In genomic region chr11:85718991-85719807, GRCh38 we compare ENCODE assay signal across 10 cellular contexts. TPM values are rescaled to one million over a fixed set of nuclear protein-coding genes. Genes with fewer than 3 reads are reported as not detected.
A peak's percentile ranks its signal among the peaks of the same experiment; 100 is the strongest.
DNase-seq lines count a peak whose midpoint lies in the region; ATAC-seq, FAIRE-seq and TF ChIP-seq lines count a peak whose summit lies in the region.
"Had no signal": no experiment of that assay in that cellular context is flagged by ENCODE, and none has a peak within 500 bp of the region (broad histone marks: within the 10 kb centered on the region; RNA-seq: fewer than 3 reads in every experiment).

No MANE protein-coding gene starts in this region.

- CTCF ChIA-PET in activated CD4-positive, alpha-beta memory T cell treated with anti-CD3 and anti-CD28 coated beads for 36 hours (lab: Charles Lee): no interaction called here
- CTCF ChIA-PET in activated CD8-positive, alpha-beta T cell treated with anti-CD3 and anti-CD28 coated beads, Interleukin-2, amount 10 ng/mL, durations not matched to agents 7 days and 5 days (lab: Charles Lee): interaction anchor here (1.3 to 2.0 kb wide), 2 partner anchors 20 to 90 kb away, joined by 3 to 6 read pairs; no protein-coding TSS in a partner anchor

- 25 to 39% methylated on average over 10 of the region's 10 CpGs for WGBS in testis, 2 donors

- H3K4me2 ChIP-seq in keratinocyte (ENCODE audit: control insufficient read depth, extremely low read depth, insufficient read depth, low read depth, low read length): peak overlapping the region; percentile 16

- no peak overlapping the region for H3K27ac Mint-ChIP-seq in activated CD4-positive, alpha-beta memory T cell treated with anti-CD3 and anti-CD28 coated beads for 36 hours
- H3K27ac Mint-ChIP-seq in activated CD8-positive, alpha-beta T cell treated with anti-CD3 and anti-CD28 coated beads, Interleukin-2, amount 10 ng/mL, durations not matched to agents 7 days and 5 days: no peak overlapping the region

- H3K27me3 ChIP-seq in HUES6 (ENCODE audit: control insufficient read depth, insufficient read depth, low read length) (no peaks in the 10 kb centered on the region), keratinocyte (ENCODE audit: control insufficient read depth, extremely low read depth, insufficient read depth, low read length) (no peaks in the 10 kb centered on the region), testis (no peaks in the 10 kb centered on the region)

- H3K4me3 Mint-ChIP-seq in activated CD4-positive, alpha-beta memory T cell treated with anti-CD3 and anti-CD28 coated beads for 36 hours: no peak overlapping the region
- no peak overlapping the region for H3K4me3 Mint-ChIP-seq in activated CD8-positive, alpha-beta T cell treated with anti-CD3 and anti-CD28 coated beads, Interleukin-2, amount 10 ng/mL, durations not matched to agents 7 days and 5 days

- no peak for ATAC-seq in activated CD8-positive, alpha-beta T cell treated with anti-CD3 and anti-CD28 coated beads, Interleukin-2, amount 10 ng/mL, durations not matched to agents 7 days and 5 days

- H3K9me1 ChIP-seq in keratinocyte (ENCODE audit: control insufficient read depth, extremely low read depth, insufficient read depth, low read length): no peaks in the 10 kb centered on the region

- H3K27me3 Mint-ChIP-seq in activated CD4-positive, alpha-beta memory T cell treated with anti-CD3 and anti-CD28 coated beads for 36 hours: no peaks in the 10 kb centered on the region
- H3K27me3 Mint-ChIP-seq in activated CD8-positive, alpha-beta T cell treated with anti-CD3 and anti-CD28 coated beads, Interleukin-2, amount 10 ng/mL, durations not matched to agents 7 days and 5 days (ENCODE audit: low read depth): no peaks in the 10 kb centered on the region

- peak overlapping the region; percentile 47 for H3K27ac ChIP-seq in HUES6 (ENCODE audit: low read depth, low read length)
- peak overlapping the region; percentile 83 for H3K27ac ChIP-seq in cingulate gyrus (ENCODE audit: low read depth, low read length)
- H3K27ac ChIP-seq in keratinocyte (ENCODE audit: control insufficient read depth, insufficient read depth, low read length): no peak overlapping the region
- H3K27ac ChIP-seq in testis: peak overlapping the region in 1 of 2 donors; percentile 55
- H3K27ac ChIP-seq: parathyroid adenoma had no signal

- peaks cover 34% of the 10 kb centered on the region for H3K4me1 ChIP-seq in HUES6 (ENCODE audit: control insufficient read depth, insufficient read depth, low read length)
- peaks cover 11% of the 10 kb centered on the region for H3K4me1 ChIP-seq in keratinocyte (ENCODE audit: control insufficient read depth, extremely low read depth, insufficient read depth, low read length)
- no peaks in the 10 kb centered on the region for H3K4me1 ChIP-seq in testis
- H3K4me1 ChIP-seq: parathyroid adenoma had no signal

- intact Hi-C loops in testis (cut with DNase I; ENCODE audit: low total_unique reads): no loop called here
- intact Hi-C loops in activated CD4-positive, alpha-beta memory T cell treated with anti-CD3 and anti-CD28 coated beads for 36 hours (cut with micrococcal nuclease): no loop called here

- TF ChIP-seq POLR2A in testis (IDR thresholded peaks at IDR 0.05): no peak

- H3K36me3 Mint-ChIP-seq in activated CD4-positive, alpha-beta memory T cell treated with anti-CD3 and anti-CD28 coated beads for 36 hours: no peaks in the 10 kb centered on the region
- peaks cover 10% of the 10 kb centered on the region for H3K36me3 Mint-ChIP-seq in activated CD8-positive, alpha-beta T cell treated with anti-CD3 and anti-CD28 coated beads, Interleukin-2, amount 10 ng/mL, durations not matched to agents 7 days and 5 days (ENCODE audit: low read depth)

- peak; percentile 68 for DNase-seq in keratinocyte (ENCODE audit: low read depth, low spot score)
- peak; percentile 22 for DNase-seq in testis
- DNase-seq in NCI-H2081 treated with DMSO at 0.1 percent for 48 hours (lab: John Stamatoyannopoulos, UW): no peak
- no peak for DNase-seq in activated CD4-positive, alpha-beta memory T cell treated with anti-CD3 and anti-CD28 coated beads for 36 hours
- DNase-seq in activated CD8-positive, alpha-beta T cell treated with anti-CD3 and anti-CD28 coated beads, Interleukin-2, amount 10 ng/mL, durations not matched to agents 7 days and 5 days: no peak
- no peak for DNase-seq in NCI-H1417 (lab: John Stamatoyannopoulos, UW)
- DNase-seq: NCI-H1930 had no signal

- dilution Hi-C loops in keratinocyte (cut with MboI; ENCODE audit: extremely low pct_ligation_motif_present, low sequenced_read_pairs): no loop called here

- H3K9me3 Mint-ChIP-seq in activated CD4-positive, alpha-beta memory T cell treated with anti-CD3 and anti-CD28 coated beads for 36 hours: no peaks in the 10 kb centered on the region
- H3K9me3 Mint-ChIP-seq in activated CD8-positive, alpha-beta T cell treated with anti-CD3 and anti-CD28 coated beads, Interleukin-2, amount 10 ng/mL, durations not matched to agents 7 days and 5 days (ENCODE audit: insufficient read depth): no peaks in the 10 kb centered on the region

- peaks cover 8% of the 10 kb centered on the region for H3K4me1 Mint-ChIP-seq in activated CD4-positive, alpha-beta memory T cell treated with anti-CD3 and anti-CD28 coated beads for 36 hours (ENCODE audit: low read depth)
- H3K4me1 Mint-ChIP-seq in activated CD8-positive, alpha-beta T cell treated with anti-CD3 and anti-CD28 coated beads, Interleukin-2, amount 10 ng/mL, durations not matched to agents 7 days and 5 days (ENCODE audit: low read depth): no peaks in the 10 kb centered on the region

- TF ChIP-seq CTCF in keratinocyte (optimal IDR thresholded peaks at IDR 0.05 in 1 of 3, IDR thresholded peaks at IDR 0.05 in 1 of 3, conservative IDR thresholded peaks at IDR 0.05 in 1 of 3; ENCODE audit: extremely low read depth in 1 of 3, insufficient read depth in 2 of 3, low read length in 3 of 3) (no peak), testis (IDR thresholded peaks at IDR 0.05) (no peak)

- H3K79me2 ChIP-seq in keratinocyte (ENCODE audit: control insufficient read depth, insufficient read depth, low read length): no peaks in the 10 kb centered on the region
- H3K79me2 ChIP-seq: parathyroid adenoma had no signal

- no peak overlapping the region for H2AFZ ChIP-seq in keratinocyte (ENCODE audit: control insufficient read depth, low read length)
- H2AFZ ChIP-seq: parathyroid adenoma had no signal

- peak overlapping the region; percentile 3 for H3K9ac ChIP-seq in HUES6 (ENCODE audit: low read length)
- H3K9ac ChIP-seq in keratinocyte (ENCODE audit: control insufficient read depth, extremely low read depth, insufficient read depth, low read length): no peak overlapping the region
- H3K9ac ChIP-seq: parathyroid adenoma had no signal

- no peaks in the 10 kb centered on the region for H3K9me3 ChIP-seq in HUES6 (ENCODE audit: control insufficient read depth, insufficient read depth, low read depth, low read length)
- no peaks in the 10 kb centered on the region for H3K9me3 ChIP-seq in keratinocyte (ENCODE audit: control insufficient read depth, low read depth, low read length)
- no peaks in the 10 kb centered on the region for H3K9me3 ChIP-seq in testis

- H3K36me3 ChIP-seq in HUES6 (ENCODE audit: control insufficient read depth, insufficient read depth, low read length) (no peaks in the 10 kb centered on the region), keratinocyte (ENCODE audit: control insufficient read depth in 2 of 2, extremely low read depth in 1 of 2, insufficient read depth in 2 of 2, low read length in 2 of 2) (no peaks in the 10 kb centered on the region), testis (ENCODE audit: low read depth, missing control alignments) (no peaks in the 10 kb centered on the region)

- peak; percentile 100 for FAIRE-seq in keratinocyte (lab: Jason Lieb, UNC)

- H3K4me3 ChIP-seq in HUES6 (ENCODE audit: low read depth, low read length) (peak overlapping the region; percentile 11), keratinocyte (ENCODE audit: control insufficient read depth in 2 of 3, extremely low read depth in 1 of 3, insufficient read depth in 2 of 3, low read depth in 1 of 3, low read length in 3 of 3) (no peak overlapping the region), testis (peak overlapping the region in 1 of 2 donors; percentile 13)

- POLR2A ChIA-PET in activated CD4-positive, alpha-beta memory T cell treated with anti-CD3 and anti-CD28 coated beads for 36 hours (lab: Charles Lee): no interaction called here
- POLR2A ChIA-PET in activated CD8-positive, alpha-beta T cell treated with anti-CD3 and anti-CD28 coated beads, Interleukin-2, amount 10 ng/mL, durations not matched to agents 7 days and 5 days (lab: Charles Lee): no interaction called here

- H4K20me1 ChIP-seq in keratinocyte (ENCODE audit: control insufficient read depth, extremely low read depth, insufficient read depth, low read length): no peaks in the 10 kb centered on the region

RNA-seq across cellular contexts. Expression of gene CCDC89, which starts 33.2 kb away (rescaled TPM):
- polyA plus RNA-seq in keratinocyte: 0.09 to 0.54 TPM (median 0.31 TPM) in 3 replicates
- 0.81 TPM for polyA plus RNA-seq in keratinocyte (2011; ENCODE audit: low read depth)
- 0.13 and 0.22 TPM in 2 replicates for polyA plus RNA-seq in keratinocyte (2011; cell fraction: cytosol; rRNA removed)
- polyA plus RNA-seq in keratinocyte (2011; cell fraction: nucleus; rRNA removed): 0.23 and 0.37 TPM in 2 replicates
- 0.23 and 0.36 TPM in 2 replicates for polyA plus RNA-seq in keratinocyte (2012; ENCODE audit: low replicate concordance)
- 0.30 to 0.32 TPM in 2 of 3 replicates, not detected in the other for polyA minus RNA-seq in keratinocyte
- polyA minus RNA-seq in keratinocyte (2011; cell fraction: cytosol; rRNA and poly(A)+ RNA removed): not detected
- polyA minus RNA-seq in keratinocyte (2011; cell fraction: nucleus; rRNA and poly(A)+ RNA removed): 1.2 TPM in 1 of 2 replicates, not detected in the other
- total RNA-seq in testis: 10 to 100 TPM; 27.9 to 43.1 TPM
- polyA plus RNA-seq in testis (ENCODE audit: insufficient read depth, low read depth, low replicate concordance): 75.0 TPM
- total RNA-seq in activated CD4-positive, alpha-beta memory T cell treated with anti-CD3 and anti-CD28 coated beads for 36 hours: not detected
- total RNA-seq in activated CD8-positive, alpha-beta T cell treated with anti-CD3 and anti-CD28 coated beads, Interleukin-2, amount 10 ng/mL, durations not matched to agents 7 days and 5 days: under 1 TPM; 0.23 to 0.63 TPM

RNA-seq across cellular contexts. Expression of gene CREBZF, which starts 54.3 kb away (rescaled TPM):
- polyA plus RNA-seq in keratinocyte (9.1 to 23.8 TPM (median 20.1 TPM) in 3 replicates), testis (ENCODE audit: insufficient read depth, low read depth, low replicate concordance) (34.7 TPM)
- polyA plus RNA-seq in keratinocyte (2011; ENCODE audit: low read depth): 30.4 TPM
- 2.5 and 4.2 TPM in 2 replicates for polyA plus RNA-seq in keratinocyte (2011; cell fraction: cytosol; rRNA removed)
- 58.7 and 79.8 TPM in 2 replicates for polyA plus RNA-seq in keratinocyte (2011; cell fraction: nucleus; rRNA removed)
- polyA plus RNA-seq in keratinocyte (2012; ENCODE audit: low replicate concordance): 9.6 and 20.4 TPM in 2 replicates
- 2.6 to 18.8 TPM (median 7.4 TPM) in 3 replicates for polyA minus RNA-seq in keratinocyte
- 7.3 TPM for polyA minus RNA-seq in keratinocyte (2011; cell fraction: cytosol; rRNA and poly(A)+ RNA removed)
- polyA minus RNA-seq in keratinocyte (2011; cell fraction: nucleus; rRNA and poly(A)+ RNA removed): 14.8 and 21.6 TPM in 2 replicates
- total RNA-seq in testis: 10 to 100 TPM; 85.8 to 89.7 TPM
- 10 to 100 TPM; 40.8 to 45.2 TPM for total RNA-seq in activated CD4-positive, alpha-beta memory T cell treated with anti-CD3 and anti-CD28 coated beads for 36 hours
- total RNA-seq in activated CD8-positive, alpha-beta T cell treated with anti-CD3 and anti-CD28 coated beads, Interleukin-2, amount 10 ng/mL, durations not matched to agents 7 days and 5 days: 10 to 100 TPM; 51.4 to 54.8 TPM

Comparison
In these comparisons a context has a peak if more than half of its experiments do, and no peak if none do; other contexts are left out.
1. DNase-seq: peak in keratinocyte (single experiment) and testis (single experiment); none in NCI-H2081 treated with DMSO at 0.1 percent for 48 hours (single experiment), activated CD4-positive, alpha-beta memory T cell treated with anti-CD3 and anti-CD28 coated beads for 36 hours (single experiment), activated CD8-positive, alpha-beta T cell treated with anti-CD3 and anti-CD28 coated beads, Interleukin-2, amount 10 ng/mL, durations not matched to agents 7 days and 5 days (single experiment) and NCI-H1417 (0 of 3).
2. RNA of gene CCDC89, which starts 33.2 kb away (total RNA-seq): 27.9 to 43.1 TPM in testis; 0.23 to 0.63 TPM in activated CD8-positive, alpha-beta T cell treated with anti-CD3 and anti-CD28 coated beads, Interleukin-2, amount 10 ng/mL, durations not matched to agents 7 days and 5 days and not detected in activated CD4-positive, alpha-beta memory T cell treated with anti-CD3 and anti-CD28 coated beads for 36 hours; every median in the first group is over 10 times any median in the second.